In genomic region chr13:52158629-52159158, GRCh38 we compare ENCODE assay signal across 8 cellular contexts. TPM values are rescaled to one million over a fixed set of nuclear protein-coding genes. Genes with fewer than 3 reads are reported as not detected.
A peak's percentile ranks its signal among the peaks of the same experiment; 100 is the strongest.
DNase-seq lines count a peak whose midpoint lies in the region; ATAC-seq and TF ChIP-seq lines count a peak whose summit lies in the region.

No MANE protein-coding gene starts in this region.

- H3K4me3 ChIP-seq in GM12865 (ENCODE audit: low read depth, low read length) (peak overlapping the region; percentile 77), HCT116 (replicated peaks in 1 of 2; ENCODE audit: low read depth in 1 of 2, low read length in 2 of 2) (peak overlapping the region; percentile 54 to 70), PC-9 (peak overlapping the region; percentile 74), ectodermal cell (ENCODE audit: insufficient read depth, low read depth, low read length) (peak overlapping the region; percentile 73), lung (peak overlapping the region; percentile 74)

- H4K20me1 ChIP-seq in HCT116 (ENCODE audit: insufficient read depth) (no peaks in the 10 kb centered on the region), PC-9 (ENCODE audit: insufficient read depth) (no peaks in the 10 kb centered on the region)

- DNase-seq in GM12865 (ENCODE audit: low read depth) = peak; percentile 54
- no peak for DNase-seq in HCT116 (ENCODE audit: low read depth, low spot score)
- no peak for DNase-seq in PC-9
- no peak for DNase-seq in lung (ENCODE audit: low spot score)
- DNase-seq in type B pancreatic cell (ENCODE audit: extremely low spot score, unreplicated experiment) = no peak
- DNase-seq in NCI-H1436 treated with DMSO at 0.1 percent for 48 hours (lab: John Stamatoyannopoulos, UW) = no peak
- no peak for DNase-seq in activated CD8-positive, alpha-beta memory T cell treated with anti-CD3 and anti-CD28 coated beads, Interleukin-2, amount 50 U/mL, for 4 hours

- H2AFZ ChIP-seq in HCT116 (ENCODE audit: low read depth, low read length, poor library complexity, severe bottlenecking) = peak overlapping the region; percentile 79
- peak overlapping the region; percentile 70 for H2AFZ ChIP-seq in PC-9

- H3K27ac ChIP-seq in HCT116 (ENCODE audit: low read depth, low read length) (no peak overlapping the region; the same call in 1 of the 2 replicates), PC-9 (no peak overlapping the region), ectodermal cell (ENCODE audit: insufficient read depth, low read depth, low read length, poor library complexity, severe bottlenecking) (no peak overlapping the region), lung (ENCODE audit: low read depth in 1 of 2, low read length in 1 of 2) (peak overlapping the region; percentile 80 to 87)

- no peaks in the 10 kb centered on the region for H3K79me2 ChIP-seq in HCT116 (ENCODE audit: insufficient read depth, low read length)
- no peaks in the 10 kb centered on the region for H3K79me2 ChIP-seq in PC-9 (ENCODE audit: low read depth)

- RAD21 ChIA-PET in HCT116 (lab: Charles Lee; ENCODE audit: low non-redundant PET in 1 of 2, low total read pairs in 2 of 2, uncharacterized antibody in 2 of 2, unreplicated experiment in 2 of 2) = no interaction called here

- H3K4me1 ChIP-seq in HCT116 (ENCODE audit: control insufficient read depth in 1 of 2, insufficient read depth in 2 of 2, low read length in 2 of 2) (peaks cover 21 to 35% of the 10 kb centered on the region in 2 experiments), PC-9 (replicated peaks; ENCODE audit: insufficient read depth) (no peaks in the 10 kb centered on the region), ectodermal cell (ENCODE audit: control insufficient read depth, insufficient read depth, low read length) (peaks cover 18% of the 10 kb centered on the region), lung (ENCODE audit: control insufficient read depth in 2 of 2, insufficient read depth in 2 of 2, low read length in 2 of 2) (peaks cover 9 to 10% of the 10 kb centered on the region in 2 donors)

- CTCF ChIA-PET in HCT116 (lab: Charles Lee) (no interaction called here), PC-9 (lab: Charles Lee) (no interaction called here)

- H3K36me3 ChIP-seq in HCT116 (ENCODE audit: control insufficient read depth in 1 of 2, insufficient read depth in 2 of 2, low read length in 2 of 2) (no peaks in the 10 kb centered on the region), PC-9 (ENCODE audit: low read depth) (no peaks in the 10 kb centered on the region), ectodermal cell (ENCODE audit: control insufficient read depth, insufficient read depth, low read length) (no peaks in the 10 kb centered on the region), lung (ENCODE audit: control insufficient read depth in 2 of 2, insufficient read depth in 2 of 2, low read length in 2 of 2) (no peaks in the 10 kb centered on the region)

- no peaks in the 10 kb centered on the region for H3K9me3 Mint-ChIP-seq in type B pancreatic cell

- peak overlapping the region; percentile 63 for H3K9ac ChIP-seq in HCT116 (ENCODE audit: low read length)

- WGBS in ectodermal cell, 2 experiments = 19 to 20% methylated on average over 17 of the region's 17 CpGs
- 10 to 11% methylated on average over 17 of the region's 17 CpGs for WGBS in lung, 2 donors

- H3K27ac Mint-ChIP-seq in type B pancreatic cell = peak overlapping the region; percentile 83

- peaks cover 7% of the 10 kb centered on the region for H3K36me3 Mint-ChIP-seq in type B pancreatic cell

- H3K27me3 ChIP-seq in HCT116 (ENCODE audit: insufficient read depth, low read length) = no peaks in the 10 kb centered on the region
- peaks cover 22% of the 10 kb centered on the region for H3K27me3 ChIP-seq in PC-9 (ENCODE audit: insufficient read depth, low read depth)
- H3K27me3 ChIP-seq in ectodermal cell (ENCODE audit: control insufficient read depth, insufficient read depth, low read length, poor library complexity, severe bottlenecking) = peaks cover 5% of the 10 kb centered on the region
- no peaks in the 10 kb centered on the region for H3K27me3 ChIP-seq in lung (ENCODE audit: control insufficient read depth, insufficient read depth)

- ATAC-seq in HCT116 = peak; percentile 10; the same call in 1 of the 2 replicates
- ATAC-seq in lung (ENCODE audit: insufficient read depth, low FRiP score) = peak; percentile 38

- TF ChIP-seq CTCF in GM12865 (IDR thresholded peaks at IDR 0.05; ENCODE audit: insufficient read depth, low read depth, low read length, missing control alignments) = no peak
- no peak for TF ChIP-seq CTCF in HCT116 (IDR thresholded peaks at IDR 0.05 in 2 of 3, conservative IDR thresholded peaks at IDR 0.05 in 1 of 3; ENCODE audit: borderline replicate concordance in 1 of 3, insufficient read depth in 1 of 3, low read depth in 2 of 3, low read length in 2 of 3)
- no peak for TF ChIP-seq CTCF in PC-9 (conservative IDR thresholded peaks at IDR 0.05)
- TF ChIP-seq CTCF in lung (IDR thresholded peaks at IDR 0.05; ENCODE audit: control extremely low read depth, extremely low read depth) = no peak
- no peak for TF ChIP-seq CTCF in type B pancreatic cell (conservative IDR thresholded peaks at IDR 0.05)

- no peak for TF ChIP-seq RAD21 in HCT116 (IDR thresholded peaks at IDR 0.05; ENCODE audit: low read depth)

- intact Hi-C loops in HCT116 (cut with micrococcal nuclease) (loop anchor here (10.0 kb wide), 1 partner anchor 296 kb away; the partner anchor contains the start of genes CKAP2 and VPS36), PC-9 (cut with micrococcal nuclease; ENCODE audit: unreplicated experiment) (no loop called here)

- POLR2A ChIA-PET in HCT116 (lab: Charles Lee) (interaction anchor here (1.3 kb wide), 1 partner anchor 12 kb away, joined by 3 read pairs; no protein-coding TSS in a partner anchor), PC-9 (lab: Charles Lee; ENCODE audit: unreplicated experiment) (interaction anchor here (0.7 kb wide), 1 partner anchor 160 kb away, joined by 6 read pairs; no protein-coding TSS in a partner anchor)

- H3K4me1 Mint-ChIP-seq in type B pancreatic cell (ENCODE audit: unreplicated experiment) = peaks cover 45% of the 10 kb centered on the region

- TF ChIP-seq POLR2A in HCT116 (IDR thresholded peaks at IDR 0.05; ENCODE audit: borderline replicate concordance, extremely low read depth, insufficient read depth, insufficient read length) = no peak

- no peaks in the 10 kb centered on the region for H3F3A ChIP-seq in PC-9 (ENCODE audit: insufficient read depth, low read depth)

- H3K9me3 ChIP-seq in HCT116 (ENCODE audit: control insufficient read depth in 1 of 2, insufficient read depth in 1 of 2, low read depth in 1 of 2, low read length in 2 of 2) (0 out of 4 replicates have a peak, but pooled peaks cover 0 to 4% of the 10 kb centered on the region in 2 experiments), PC-9 (ENCODE audit: insufficient read depth, low read depth) (no peaks in the 10 kb centered on the region), ectodermal cell (ENCODE audit: control insufficient read depth, low read length) (no peaks in the 10 kb centered on the region), lung (ENCODE audit: control insufficient read depth in 2 of 2, insufficient read depth in 1 of 2, low read length in 1 of 2) (no peaks in the 10 kb centered on the region)

- H3K9me2 ChIP-seq in HCT116 (ENCODE audit: insufficient read depth) = no peaks in the 10 kb centered on the region
- H3K9me2 ChIP-seq in PC-9 (ENCODE audit: insufficient read depth) = no peaks in the 10 kb centered on the region

- BruUV-seq in HCT116 (replicated peaks; lab: Mats Ljungman, UMichigan) (no TSS peak), PC-9 (replicated peaks; lab: Mats Ljungman, UMichigan) (no TSS peak)

- H3K27me3 Mint-ChIP-seq in type B pancreatic cell = no peaks in the 10 kb centered on the region

- H3K4me3 Mint-ChIP-seq in type B pancreatic cell = peak overlapping the region; percentile 93

- peak overlapping the region; percentile 89 for H3K4me2 ChIP-seq in HCT116 (ENCODE audit: low read length)
- peak overlapping the region; percentile 77 for H3K4me2 ChIP-seq in PC-9

TF ChIP-seq in HCT116, 20 proteins besides CTCF, POLR2A, EP300 and RAD21:
- TF ChIP-seq YY1 (IDR thresholded peaks at IDR 0.05; ENCODE audit: extremely low read depth, insufficient replicate concordance, low read depth, low read length) (peak; percentile 24), ELF1 (IDR thresholded peaks at IDR 0.05; ENCODE audit: borderline replicate concordance, low read depth) (no peak)

RNA-seq across cellular contexts. Expression of gene NEK3, which starts 0.7 kb away (rescaled TPM):
- total RNA-seq in HCT116 (2021; ENCODE audit: unreplicated experiment) (15.7 TPM), PC-9 (2021) (1.6 and 3.7 TPM in 2 replicates), lung (10 to 100 TPM; 14.2 to 30.9 TPM), type B pancreatic cell (ENCODE audit: low replicate concordance) (14.7 and 28.3 TPM in 2 replicates)
- polyA plus RNA-seq in HCT116 (2012) = 8.8 and 13.0 TPM in 2 replicates
- 43.2 TPM for polyA plus RNA-seq in ectodermal cell (2013, experiment 1 of 4)
- polyA plus RNA-seq in ectodermal cell (2013, experiment 2 of 4) = 38.1 TPM
- 32.7 TPM for polyA plus RNA-seq in ectodermal cell (2013, experiment 3 of 4)
- 38.5 TPM for polyA plus RNA-seq in ectodermal cell (2013, experiment 4 of 4)
- polyA plus RNA-seq in lung = 10 to 100 TPM in 1 of 2 donors, 1 to 10 TPM in 1; 6.0 to 25.7 TPM

RNA-seq across cellular contexts. Expression of gene NEK5, which starts 29.8 kb away (rescaled TPM):
- 1.5 TPM for total RNA-seq in HCT116 (2021; ENCODE audit: unreplicated experiment)
- 0.60 and 0.96 TPM in 2 replicates for polyA plus RNA-seq in HCT116 (2012)
- not detected in 2 replicates for total RNA-seq in PC-9 (2021)
- polyA plus RNA-seq in ectodermal cell (2013, experiment 1 of 4) = 0.44 TPM
- polyA plus RNA-seq in ectodermal cell (2013, experiment 2 of 4) = 0.41 TPM
- 0.43 TPM for polyA plus RNA-seq in ectodermal cell (2013, experiment 3 of 4)
- 0.53 TPM for polyA plus RNA-seq in ectodermal cell (2013, experiment 4 of 4)
- 10 to 100 TPM in 1 of 2 donors, 1 to 10 TPM in 1; 9.7 to 13.3 TPM for total RNA-seq in lung
- 1 to 10 TPM; 2.1 to 2.5 TPM for polyA plus RNA-seq in lung
- total RNA-seq in type B pancreatic cell (ENCODE audit: low replicate concordance) = 1.5 and 5.2 TPM in 2 replicates

Comparison
In these comparisons a context has a peak if more than half of its experiments do, and no peak if none do; other contexts are left out.
1. H3K27ac ChIP-seq: peak in lung (2 of 2); none in HCT116 (single experiment), PC-9 (single experiment) and ectodermal cell (single experiment).
2. Peak in every context shown above with its lines, with median percentiles within 50 percentile points of each other: H3K4me3 ChIP-seq.